In the genomic region with DNA sequence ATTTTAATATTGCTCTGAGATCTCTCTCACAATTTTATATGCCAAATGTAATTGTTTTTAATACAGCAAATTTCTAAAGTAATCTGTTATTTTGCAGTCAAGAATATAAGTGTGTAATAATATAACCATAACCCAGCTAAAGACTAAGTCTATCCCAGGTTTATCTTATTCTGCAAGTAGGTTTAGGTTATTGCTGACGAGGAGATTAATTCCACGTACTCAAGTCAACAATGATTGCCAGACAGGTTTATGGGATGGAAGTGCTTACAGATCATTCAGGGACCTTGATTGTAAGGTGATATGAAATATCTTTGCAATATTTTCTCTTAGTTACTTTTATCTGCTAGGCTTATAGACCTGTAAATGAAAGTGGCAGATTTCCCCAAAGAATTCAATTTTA, we compare ENCODE assay signal across 7 cellular contexts.
"Had no signal": no experiment of that assay in that cellular context is flagged by ENCODE, and none has a peak within 500 bp of the region (broad histone marks: within the 10 kb centered on the region; RNA-seq: fewer than 3 reads in every experiment).

No MANE protein-coding gene starts in this region.

- H3K4me2 ChIP-seq: KMS-11 had no signal

- H3K27ac Mint-ChIP-seq: IgD-negative memory B cell had no signal

- H3K27me3 Mint-ChIP-seq: IgD-negative memory B cell had no signal

- DNase-seq: IMR-90, KBM-7, KG1 had no signal

- H3K36me3 Mint-ChIP-seq: IgD-negative memory B cell had no signal

- H3K9ac ChIP-seq: KMS-11 had no signal

- H3K27ac ChIP-seq: HL-60, KMS-11 had no signal

- H3K4me1 Mint-ChIP-seq: IgD-negative memory B cell had no signal

- FAIRE-seq: HTR-8/SVneo had no signal
